ENCODE assay signal across 12 cellular contexts in the genomic region with DNA sequence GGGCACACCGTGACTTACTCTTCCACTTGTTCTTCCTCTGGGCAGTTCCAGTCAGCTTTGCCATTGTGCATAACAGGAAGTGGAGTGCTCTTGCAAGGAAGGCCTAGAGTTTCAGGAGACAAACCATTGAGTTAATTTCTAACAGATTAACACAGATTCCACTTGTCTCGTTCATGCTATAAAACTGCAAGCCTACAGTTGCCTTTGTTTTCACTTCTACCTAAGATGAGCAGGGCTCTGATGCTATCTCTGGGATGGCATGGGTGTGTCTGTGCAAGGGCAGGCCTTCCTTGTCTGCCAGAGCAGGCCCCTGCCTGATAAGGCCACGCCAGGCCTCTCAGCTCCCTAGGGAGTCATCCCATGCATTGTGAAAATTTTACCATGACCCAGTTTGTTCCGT.
DNase-seq lines count a peak whose midpoint lies in the region; ATAC-seq, FAIRE-seq and TF ChIP-seq lines count a peak whose summit lies in the region.
"Had no signal": no experiment of that assay in that cellular context is flagged by ENCODE, and none has a peak within 500 bp of the region (broad histone marks: within the 10 kb centered on the region; RNA-seq: fewer than 3 reads in every experiment).

No MANE protein-coding gene starts in this region.

- intact Hi-C loops in Caco-2 (cut with micrococcal nuclease; ENCODE audit: unreplicated experiment) (loop anchor here (2.0 kb wide), 2 partner anchors 32 to 66 kb away; no protein-coding TSS in a partner anchor), left ventricle myocardium superior (cut with micrococcal nuclease) (no loop called here)

- no peaks in the 10 kb centered on the region for H3K36me3 ChIP-seq in Caco-2 (ENCODE audit: control insufficient read depth, insufficient read depth, low read length)

- ATAC-seq in GM21528 (IDR thresholded peaks at IDR 0.05; ENCODE audit: low FRiP score, unreplicated experiment) (peak; percentile 87), left ventricle myocardium superior (no peak)
- ATAC-seq in activated naive CD8-positive, alpha-beta T cell treated with anti-CD3 and anti-CD28 coated beads, Interleukin-2, amount 50 U/mL, for 24 hours, result no peak

- CTCF ChIA-PET in Caco-2 (lab: Charles Lee), result no interaction called here

- POLR2A ChIA-PET in Caco-2 (lab: Charles Lee), result no interaction called here

- DNase-seq in Caco-2 (peak in 1 of 2 experiments; percentile 52), MV-4-11 (lab: John Stamatoyannopoulos, UW) (peak; percentile 7), left ventricle myocardium superior (peak; percentile 38), D721Med (ENCODE audit: insufficient read length, low spot score) (no peak), NCI-H446 treated with DMSO at 0.1 percent for 48 hours (lab: John Stamatoyannopoulos, UW) (no peak)
- no peak for DNase-seq in activated naive CD8-positive, alpha-beta T cell treated with anti-CD3 and anti-CD28 coated beads, Interleukin-2, amount 50 U/mL, for 24 hours
- DNase-seq in activated CD4-positive, alpha-beta T cell treated with anti-CD3 and anti-CD28 coated beads for 1 hour, result no peak
- DNase-seq: activated CD4-positive, alpha-beta T cell treated with anti-CD3 and anti-CD28 coated beads, Interleukin-2, amount 50 U/mL, for 1 hour; CD4-positive, CD25-positive, alpha-beta regulatory T cell; NCI-H2107 had no signal

- no peak overlapping the region for H3K4me3 ChIP-seq in Caco-2 (ENCODE audit: low read depth, low read length)

- FAIRE-seq in D721Med (lab: Jason Lieb, UNC), result no peak
- FAIRE-seq: H54 had no signal

- TF ChIP-seq CTCF in Caco-2 (IDR thresholded peaks at IDR 0.05; ENCODE audit: insufficient read depth in 1 of 2, low read depth in 1 of 2, low read length in 1 of 2, severe bottlenecking in 1 of 2, unreplicated experiment in 1 of 2) (no peak), D721Med (IDR thresholded peaks at IDR 0.05; ENCODE audit: insufficient read depth, missing control alignments) (no peak)

- no peaks in the 10 kb centered on the region for H3K27me3 Mint-ChIP-seq in Caco-2 (ENCODE audit: insufficient read depth, unreplicated experiment)
- no peaks in the 10 kb centered on the region for H3K27me3 Mint-ChIP-seq in activated naive CD8-positive, alpha-beta T cell treated with anti-CD3 and anti-CD28 coated beads, Interleukin-2, amount 50 U/mL, for 24 hours
- H3K27me3 Mint-ChIP-seq: CD4-positive, CD25-positive, alpha-beta regulatory T cell had no signal

- no TSS peak for BruUV-seq in Caco-2 (replicated peaks; lab: Mats Ljungman, UMichigan)

- no peaks in the 10 kb centered on the region for H3K27me3 ChIP-seq in Caco-2 (replicated peaks; ENCODE audit: control insufficient read depth, insufficient read depth, low read length)

- H3K36me3 Mint-ChIP-seq in Caco-2 (ENCODE audit: insufficient read depth, unreplicated experiment), result no peaks in the 10 kb centered on the region
- H3K36me3 Mint-ChIP-seq in activated naive CD8-positive, alpha-beta T cell treated with anti-CD3 and anti-CD28 coated beads, Interleukin-2, amount 50 U/mL, for 24 hours (ENCODE audit: low read depth), result peaks cover 3% of the 10 kb centered on the region
- H3K36me3 Mint-ChIP-seq: CD4-positive, CD25-positive, alpha-beta regulatory T cell had no signal

- peaks cover 19% of the 10 kb centered on the region for H3K9me3 Mint-ChIP-seq in Caco-2 (ENCODE audit: unreplicated experiment)
- H3K9me3 Mint-ChIP-seq in activated naive CD8-positive, alpha-beta T cell treated with anti-CD3 and anti-CD28 coated beads, Interleukin-2, amount 50 U/mL, for 24 hours, result no peaks in the 10 kb centered on the region

- H3K4me1 Mint-ChIP-seq in Caco-2 (ENCODE audit: low read depth, unreplicated experiment), result peaks cover 22% of the 10 kb centered on the region
- peaks cover 7% of the 10 kb centered on the region for H3K4me1 Mint-ChIP-seq in activated naive CD8-positive, alpha-beta T cell treated with anti-CD3 and anti-CD28 coated beads, Interleukin-2, amount 50 U/mL, for 24 hours
- H3K4me1 Mint-ChIP-seq: CD4-positive, CD25-positive, alpha-beta regulatory T cell had no signal

- peaks cover 64% of the 10 kb centered on the region for H3K4me1 ChIP-seq in Caco-2

- H3K4me3 Mint-ChIP-seq in Caco-2 (ENCODE audit: unreplicated experiment), result peak overlapping the region; percentile 34
- no peak overlapping the region for H3K4me3 Mint-ChIP-seq in activated naive CD8-positive, alpha-beta T cell treated with anti-CD3 and anti-CD28 coated beads, Interleukin-2, amount 50 U/mL, for 24 hours
- H3K4me3 Mint-ChIP-seq: CD4-positive, CD25-positive, alpha-beta regulatory T cell had no signal

- H3K9me3 ChIP-seq in Caco-2, result peaks cover 4% of the 10 kb centered on the region; the same call in 1 of the 2 replicates

- H3K27ac Mint-ChIP-seq in Caco-2 (ENCODE audit: unreplicated experiment), result peak overlapping the region; percentile 69
- H3K27ac Mint-ChIP-seq in activated naive CD8-positive, alpha-beta T cell treated with anti-CD3 and anti-CD28 coated beads, Interleukin-2, amount 50 U/mL, for 24 hours, result no peak overlapping the region
- H3K27ac Mint-ChIP-seq: CD4-positive, CD25-positive, alpha-beta regulatory T cell had no signal

Comparison
In these comparisons a context has a peak if more than half of its experiments do, and no peak if none do; other contexts are left out.
1. DNase-seq: peak in MV-4-11 (single experiment) and left ventricle myocardium superior (single experiment); none in D721Med (single experiment), activated naive CD8-positive, alpha-beta T cell treated with anti-CD3 and anti-CD28 coated beads, Interleukin-2, amount 50 U/mL, for 24 hours (single experiment), NCI-H446 treated with DMSO at 0.1 percent for 48 hours (single experiment) and activated CD4-positive, alpha-beta T cell treated with anti-CD3 and anti-CD28 coated beads for 1 hour (single experiment).